ENCODE assay signal across 18 cellular contexts in the genomic region with DNA sequence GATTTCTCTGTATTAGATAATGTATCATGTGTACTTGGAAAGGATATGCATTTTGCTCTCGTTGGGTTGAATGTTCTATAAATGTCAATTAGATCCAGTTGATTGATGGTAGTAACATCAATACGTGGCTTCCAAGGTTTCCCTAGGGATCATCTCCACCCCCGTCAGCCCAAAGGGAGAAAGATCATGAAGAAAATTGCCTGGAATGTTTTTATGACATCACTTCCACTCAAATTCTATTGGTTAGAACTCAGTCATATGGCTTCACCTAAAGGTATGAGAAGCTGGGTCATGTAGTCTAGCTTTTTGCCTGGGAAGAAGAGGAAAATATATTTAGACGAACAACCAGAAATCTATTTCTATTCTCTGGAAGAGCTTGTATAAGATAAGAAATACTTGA. TPM values are rescaled to one million over a fixed set of nuclear protein-coding genes. Genes with fewer than 3 reads are reported as not detected.
DNase-seq lines count a peak whose midpoint lies in the region; ATAC-seq and TF ChIP-seq lines count a peak whose summit lies in the region.
"Had no signal": no experiment of that assay in that cellular context is flagged by ENCODE, and none has a peak within 500 bp of the region (broad histone marks: within the 10 kb centered on the region; RNA-seq: fewer than 3 reads in every experiment).

Gene C1orf185 (plus strand): TSS at position 253 of the 400 bp plus-strand sequence. CDS start 6 bp downstream, at position 259.

- H3K4me1 Mint-ChIP-seq in WTC11: no peaks in the 10 kb centered on the region

- in situ Hi-C loops in KBM-7 (cut with MboI; ENCODE audit: low pct_unique_long_range_greater_than_20kb, low sequenced_read_pairs): no loop called here

- POLR2A ChIA-PET in WTC11 (lab: Charles Lee): no interaction called here
- POLR2A ChIA-PET in GM10248 (lab: Yijun Ruan, JAX): no interaction called here

- H3K27ac Mint-ChIP-seq in WTC11: no peak within 1 kb of the TSS

- no peak for TF ChIP-seq CTCF in WTC11 (IDR thresholded peaks at IDR 0.05)
- no peak for TF ChIP-seq CTCF in GM10248 (IDR thresholded peaks at IDR 0.05; ENCODE audit: control extremely low read depth, extremely low read depth, low read depth, missing control alignments)

- H3K4me3 Mint-ChIP-seq in WTC11: no peak within 1 kb of the TSS

- no peak for ATAC-seq in WTC11
- no peak for ATAC-seq in GM21529 (IDR thresholded peaks at IDR 0.05; ENCODE audit: unreplicated experiment)
- no peak for ATAC-seq in GM18505 (IDR thresholded peaks at IDR 0.05; ENCODE audit: unreplicated experiment)

- no peaks in the 10 kb centered on the region for H3K36me3 Mint-ChIP-seq in WTC11

- no peak for TF ChIP-seq POLR2A in GM18505 (IDR thresholded peaks at IDR 0.05; ENCODE audit: borderline replicate concordance, extremely low read depth, insufficient read depth, insufficient read length)

- CTCF ChIA-PET in WTC11 (lab: Charles Lee): interaction anchor here (1.3 kb wide), 1 partner anchor 327 kb away, joined by 4 read pairs; no protein-coding TSS in a partner anchor
- CTCF ChIA-PET in GM10248 (lab: Yijun Ruan, JAX): interaction anchor here (0.9 to 1.8 kb wide), 2 partner anchors 13 to 87 kb away, joined by 3 to 7 read pairs; no protein-coding TSS in a partner anchor

- DNase-seq in A172 (ENCODE audit: low spot score) (peak; percentile 7), ELR (ENCODE audit: low read depth) (peak; percentile 10), NCI-H69 (lab: John Stamatoyannopoulos, UW) (peak; percentile 10), WTC11 (ENCODE audit: low spot score) (no peak), GM10248 (ENCODE audit: extremely low spot score) (no peak), KBM-7 (no peak)
- DNase-seq: DMS79, GDM1, GOT3, MV-4-11, NCI-H1694 treated with DMSO at 0.1 percent for 48 hours, NCI-H345, NCI-H524 treated with DMSO at 0.1 percent for 48 hours, Peyer's patch, T-helper 9 cell had no signal

- 0 out of 2 replicates have a peak, but pooled peaks cover 6% of the 10 kb centered on the region for H3K9me3 Mint-ChIP-seq in WTC11

- H3K27me3 Mint-ChIP-seq in WTC11 (ENCODE audit: low read depth): no peaks in the 10 kb centered on the region; the same call in 1 of the 2 replicates

TF ChIP-seq in WTC11, 78 proteins besides CTCF, POLR2A, EP300 and RAD21:
- TF ChIP-seq EMX1 (CRISPR knock-in tag; IDR thresholded peaks at IDR 0.05) (no peak), ZNF396 (CRISPR knock-in tag; IDR thresholded peaks at IDR 0.05; ENCODE audit: borderline replicate concordance) (no peak), NFYB (CRISPR knock-in tag; conservative IDR thresholded peaks at IDR 0.05; ENCODE audit: low read depth) (peak; percentile 39; the same call in 1 of the 2 replicates), OVOL2 (CRISPR knock-in tag; IDR thresholded peaks at IDR 0.05; ENCODE audit: borderline replicate concordance) (no peak), MYBL2 (CRISPR knock-in tag; IDR thresholded peaks at IDR 0.05) (no peak)

RNA-seq across cellular contexts. Expression of gene C1orf185, which starts in this region (rescaled TPM):
- not detected in 2 replicates for total RNA-seq in A172 (2014; rRNA removed; shearing (Covaris generic))
- not detected in 3 replicates for total RNA-seq in WTC11 (2021)
- total RNA-seq: Peyer's patch, SJSA1 had no signal

Comparison
In these comparisons a context has a peak if more than half of its experiments do, and no peak if none do; other contexts are left out.
1. Peak in DNase-seq in A172; RNA of the gene not detected or under 1 TPM.
2. DNase-seq: peak in ELR (single experiment) and NCI-H69 (single experiment); none in WTC11 (single experiment), GM10248 (single experiment) and KBM-7 (single experiment).